10 cellular contexts compared by ENCODE assay signal in the genomic region with DNA sequence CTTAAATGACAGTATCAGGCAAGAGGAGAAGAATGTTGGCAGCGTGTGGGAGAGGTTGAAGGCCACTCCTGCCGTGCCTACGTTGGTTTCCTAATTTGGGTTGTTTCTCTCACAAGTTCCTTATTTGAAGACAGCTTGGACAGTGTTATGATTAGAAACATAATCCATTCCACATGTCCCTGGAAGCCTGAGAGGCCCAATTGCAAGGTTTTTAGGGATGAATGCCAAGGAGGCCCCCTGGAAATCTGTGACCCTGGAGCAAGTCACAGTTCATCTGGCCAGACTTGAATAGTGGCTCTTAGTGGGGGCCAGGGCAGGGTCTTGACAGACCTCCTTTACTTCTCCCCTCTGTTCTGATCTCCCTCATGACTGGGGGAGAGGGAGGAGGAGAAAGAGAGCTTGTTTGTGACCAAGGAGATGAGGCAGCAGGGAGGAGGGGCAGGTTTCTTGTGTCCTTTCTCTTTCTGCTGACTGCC.
DNase-seq lines count a peak whose midpoint lies in the region; ATAC-seq and TF ChIP-seq lines count a peak whose summit lies in the region.
"Had no signal": no experiment of that assay in that cellular context is flagged by ENCODE, and none has a peak within 500 bp of the region (broad histone marks: within the 10 kb centered on the region; RNA-seq: fewer than 3 reads in every experiment).

No MANE protein-coding gene starts in this region.

- no peak overlapping the region for H3K4me3 ChIP-seq in prostate gland

- H3K4me1 Mint-ChIP-seq in effector memory CD8-positive, alpha-beta T cell (ENCODE audit: low read depth in 2 of 2) = peaks cover 17 to 28% of the 10 kb centered on the region in 2 donors

- no peak for ATAC-seq in effector memory CD8-positive, alpha-beta T cell (replicated peaks)

- no peak for TF ChIP-seq CTCF in prostate gland (IDR thresholded peaks at IDR 0.05)

- H3K27ac Mint-ChIP-seq in effector memory CD8-positive, alpha-beta T cell = no peak overlapping the region
- H3K27ac Mint-ChIP-seq: activated B cell treated with CpG ODN at 0.5 μM for 24 hours had no signal

- DNase-seq in Ammon's horn (ENCODE audit: low spot score) = peak; percentile 61
- peak; percentile 22 for DNase-seq in SKM-1 treated with dmso at 0.1 percent for 144 hours (lab: John Stamatoyannopoulos, UW; ENCODE audit: unreplicated experiment)
- DNase-seq in head of caudate nucleus = peak in 24 of 42 donors; percentile 5 to 76 (median 46)
- DNase-seq in prostate gland (ENCODE audit: low spot score) = no peak
- no peak for DNase-seq in activated CD4-positive, CD25-positive, alpha-beta regulatory T cell treated with anti-CD3 and anti-CD28 coated beads, Interleukin-2, amount 50 U/mL, for 72 hours
- DNase-seq in effector memory CD8-positive, alpha-beta T cell = no peak
- DNase-seq in T1000 (lab: John Stamatoyannopoulos, UW) = no peak
- DNase-seq in posterior vena cava (ENCODE audit: low spot score) = no peak
- DNase-seq: activated B cell treated with CpG ODN at 0.5 μM for 24 hours had no signal

- H3K27ac ChIP-seq in prostate gland = peak overlapping the region; percentile 50 to 52

- H3K27me3 ChIP-seq in prostate gland (replicated peaks; ENCODE audit: insufficient read depth) = no peaks in the 10 kb centered on the region

- H3K27me3 Mint-ChIP-seq in effector memory CD8-positive, alpha-beta T cell = no peaks in the 10 kb centered on the region
- H3K27me3 Mint-ChIP-seq: activated B cell treated with CpG ODN at 0.5 μM for 24 hours; central memory CD8-positive, alpha-beta T cell had no signal

- intact Hi-C loops in head of caudate nucleus (cut with DNase I) (no loop called here), prostate gland (cut with DNase I) (loop anchor here (5.0 kb wide), 1 partner anchor 41 kb away; no protein-coding TSS in a partner anchor), posterior vena cava (cut with DNase I) (no loop called here)

- no peaks in the 10 kb centered on the region for H3K9me3 ChIP-seq in prostate gland

- H3K4me3 Mint-ChIP-seq in effector memory CD8-positive, alpha-beta T cell = no peak overlapping the region
- H3K4me3 Mint-ChIP-seq: activated B cell treated with CpG ODN at 0.5 μM for 24 hours; central memory CD8-positive, alpha-beta T cell had no signal

- H3K4me1 ChIP-seq in prostate gland (replicated peaks) = no peaks in the 10 kb centered on the region

- no peaks in the 10 kb centered on the region for H3K36me3 Mint-ChIP-seq in effector memory CD8-positive, alpha-beta T cell (ENCODE audit: insufficient read depth)

- WGBS in prostate gland = 58% methylated on average over 3 of the region's 3 CpGs

- no peaks in the 10 kb centered on the region for H3K9me3 Mint-ChIP-seq in effector memory CD8-positive, alpha-beta T cell
- H3K9me3 Mint-ChIP-seq: activated B cell treated with CpG ODN at 0.5 μM for 24 hours; central memory CD8-positive, alpha-beta T cell had no signal

- TF ChIP-seq POLR2A in prostate gland (IDR thresholded peaks at IDR 0.05) = no peak

- H3K36me3 ChIP-seq in prostate gland = no peaks in the 10 kb centered on the region

Comparison
In these comparisons a context has a peak if more than half of its experiments do, and no peak if none do; other contexts are left out.
1. DNase-seq: peak in Ammon's horn (single experiment), SKM-1 treated with dmso at 0.1 percent for 144 hours (single experiment) and head of caudate nucleus (24 of 42); none in prostate gland (single experiment), activated CD4-positive, CD25-positive, alpha-beta regulatory T cell treated with anti-CD3 and anti-CD28 coated beads, Interleukin-2, amount 50 U/mL, for 72 hours (single experiment), effector memory CD8-positive, alpha-beta T cell (0 of 3), T1000 (single experiment) and posterior vena cava (single experiment).